Comparison of ENCODE assay signal across 8 cellular contexts in genomic region chr12:62603811-62604098, GRCh38.
DNase-seq lines count a peak whose midpoint lies in the region; ATAC-seq and TF ChIP-seq lines count a peak whose summit lies in the region.

No MANE protein-coding gene starts in this region.

- 0 to 1% (median 0%) methylated on average over 14 of the region's 14 CpGs for WGBS in spleen, 5 donors

- no peaks in the 10 kb centered on the region for H3K27me3 ChIP-seq in spleen (replicated peaks in 1 of 7)

- peak overlapping the region; percentile 82 for H3K4me3 Mint-ChIP-seq in activated CD8-positive, alpha-beta T cell treated with anti-CD3 and anti-CD28 coated beads, Interleukin-2, amount 10 ng/mL, durations not matched to agents 7 days and 5 days

- H3K36me3 Mint-ChIP-seq in activated CD8-positive, alpha-beta T cell treated with anti-CD3 and anti-CD28 coated beads, Interleukin-2, amount 10 ng/mL, durations not matched to agents 7 days and 5 days (ENCODE audit: low read depth), result peaks cover 33% of the 10 kb centered on the region

- POLR2A ChIA-PET in activated CD8-positive, alpha-beta T cell treated with anti-CD3 and anti-CD28 coated beads, Interleukin-2, amount 10 ng/mL, durations not matched to agents 7 days and 5 days (lab: Charles Lee), result interaction anchor here (0.6 to 2.7 kb wide), 19 partner anchors 9 to 352 kb away, joined by 3 to 15 read pairs (median 5); partner anchors contain the start of genes MON2 and USP15

- H3K36me3 ChIP-seq in spleen, result no peaks in the 10 kb centered on the region

- peaks cover 35% of the 10 kb centered on the region for H3K4me1 Mint-ChIP-seq in activated CD8-positive, alpha-beta T cell treated with anti-CD3 and anti-CD28 coated beads, Interleukin-2, amount 10 ng/mL, durations not matched to agents 7 days and 5 days (ENCODE audit: low read depth)

- DNase-seq in HFF-Myc (ENCODE audit: extremely low read depth, low read depth) (no peak), spleen (no peak), GDM1 (lab: John Stamatoyannopoulos, UW) (no peak), DMS53 (lab: John Stamatoyannopoulos, UW) (no peak)
- DNase-seq in activated CD8-positive, alpha-beta T cell treated with anti-CD3 and anti-CD28 coated beads, Interleukin-2, amount 10 ng/mL, durations not matched to agents 7 days and 5 days, result no peak

- H3K4me1 ChIP-seq in spleen, result peaks cover 0 to 47% (median 32%) of the 10 kb centered on the region in 6 donors

- H3K4me3 ChIP-seq in HFF-Myc (replicated peaks; ENCODE audit: low read depth, low read length) (peak overlapping the region; percentile 91), iPS-11a (ENCODE audit: low read depth, low read length) (peak overlapping the region; percentile 75), spleen (peak overlapping the region; percentile 72 to 92 (median 78))

- TF ChIP-seq CTCF in HFF-Myc (IDR thresholded peaks at IDR 0.05; ENCODE audit: low read depth, low read length, missing control alignments) (no peak), spleen (IDR thresholded peaks at IDR 0.05 in 8 of 11, conservative IDR thresholded peaks at IDR 0.05 in 3 of 11) (no peak)

- CTCF ChIA-PET in activated CD8-positive, alpha-beta T cell treated with anti-CD3 and anti-CD28 coated beads, Interleukin-2, amount 10 ng/mL, durations not matched to agents 7 days and 5 days (lab: Charles Lee), result interaction anchor here (0.6 to 3.6 kb wide), 9 partner anchors 22 to 347 kb away, joined by 3 to 23 read pairs (median 4); no protein-coding TSS in a partner anchor

- no peak for ATAC-seq in activated CD8-positive, alpha-beta T cell treated with anti-CD3 and anti-CD28 coated beads, Interleukin-2, amount 10 ng/mL, durations not matched to agents 7 days and 5 days
- ATAC-seq in HG03460 (IDR thresholded peaks at IDR 0.05; ENCODE audit: unreplicated experiment) (no peak), GM18498 (IDR thresholded peaks at IDR 0.05; ENCODE audit: unreplicated experiment) (no peak)

- H3K27ac ChIP-seq in spleen, result peak overlapping the region; percentile 91 to 100 (median 99)

- H3K27ac Mint-ChIP-seq in activated CD8-positive, alpha-beta T cell treated with anti-CD3 and anti-CD28 coated beads, Interleukin-2, amount 10 ng/mL, durations not matched to agents 7 days and 5 days, result peak overlapping the region; percentile 98

- no peaks in the 10 kb centered on the region for H3K9me3 ChIP-seq in spleen

- H3K9me3 Mint-ChIP-seq in activated CD8-positive, alpha-beta T cell treated with anti-CD3 and anti-CD28 coated beads, Interleukin-2, amount 10 ng/mL, durations not matched to agents 7 days and 5 days (ENCODE audit: insufficient read depth), result no peaks in the 10 kb centered on the region

- no peaks in the 10 kb centered on the region for H3K27me3 Mint-ChIP-seq in activated CD8-positive, alpha-beta T cell treated with anti-CD3 and anti-CD28 coated beads, Interleukin-2, amount 10 ng/mL, durations not matched to agents 7 days and 5 days (ENCODE audit: low read depth)

- intact Hi-C loops in spleen (cut with DNase I; ENCODE audit: low total_unique reads), result no loop called here

- no peak for TF ChIP-seq POLR2A in spleen (IDR thresholded peaks at IDR 0.05)
